1 cellular context compared by ENCODE assay signal in genomic region chr16:912684-913613, GRCh38.
A peak's percentile ranks its signal among the peaks of the same experiment; 100 is the strongest.
TF ChIP-seq lines count a peak whose summit lies in the region.

No MANE protein-coding gene starts in this region.

TF ChIP-seq in HepG2, 621 proteins besides CTCF, POLR2A, EP300 and RAD21 (continued from another document and continues in another):
- TF ChIP-seq UBTF (CRISPR knock-in tag; IDR thresholded peaks at IDR 0.05) (peak; percentile 77), ADNP (CRISPR knock-in tag; IDR thresholded peaks at IDR 0.05) (no peak), PITX1 (CRISPR knock-in tag; IDR thresholded peaks at IDR 0.05) (peak; percentile 67), SAFB2 (CRISPR knock-in tag; IDR thresholded peaks at IDR 0.05; ENCODE audit: borderline replicate concordance, low read depth) (peak; percentile 61; the same call in 1 of the 2 replicates), TARDBP (CRISPR knock-in tag; IDR thresholded peaks at IDR 0.05) (0 out of 2 replicates have a peak, but pooled peaks have one; percentile 53), ZNF362 (CRISPR knock-in tag; IDR thresholded peaks at IDR 0.05; ENCODE audit: borderline replicate concordance) (no peak), ZNF615 (CRISPR knock-in tag; IDR thresholded peaks at IDR 0.05; ENCODE audit: borderline replicate concordance) (no peak), ZNF784 (CRISPR knock-in tag; IDR thresholded peaks at IDR 0.05; ENCODE audit: borderline replicate concordance) (peak; percentile 94), PPARG (CRISPR knock-in tag; conservative IDR thresholded peaks at IDR 0.05) (peak; percentile 39; the same call in 1 of the 2 replicates), CERS6 (CRISPR knock-in tag; IDR thresholded peaks at IDR 0.05) (no peak), LCORL (IDR thresholded peaks at IDR 0.05) (no peak), LCORL (CRISPR knock-in tag; IDR thresholded peaks at IDR 0.05) (no peak; the same call in 1 of the 2 replicates), ZNF317 (CRISPR knock-in tag; IDR thresholded peaks at IDR 0.05) (peak; percentile 51; the same call in 1 of the 2 replicates), IRX3 (CRISPR knock-in tag; IDR thresholded peaks at IDR 0.05; ENCODE audit: borderline replicate concordance, low read depth) (0 out of 2 replicates have a peak, but pooled peaks have one; percentile 65), XBP1 (CRISPR knock-in tag; IDR thresholded peaks at IDR 0.05) (no peak), FOXP1 (IDR thresholded peaks at IDR 0.05) (no peak), FOXP1 (CRISPR knock-in tag; IDR thresholded peaks at IDR 0.05) (peak; percentile 71), DRAP1 (CRISPR knock-in tag; IDR thresholded peaks at IDR 0.05) (no peak), ZNF746 (CRISPR knock-in tag; IDR thresholded peaks at IDR 0.05) (peak; percentile 70; the same call in 1 of the 2 replicates), ZNF850 (CRISPR knock-in tag; conservative IDR thresholded peaks at IDR 0.05) (no peak), ZKSCAN8 (CRISPR knock-in tag; IDR thresholded peaks at IDR 0.05; ENCODE audit: borderline replicate concordance) (peak; percentile 64; the same call in 1 of the 2 replicates), POGK (CRISPR knock-in tag; conservative IDR thresholded peaks at IDR 0.05) (peak; percentile 86), SUZ12 (IDR thresholded peaks at IDR 0.05; ENCODE audit: low read depth, low read length) (no peak), ATF3 (CRISPR knock-in tag; IDR thresholded peaks at IDR 0.05) (no peak), ZFY (CRISPR knock-in tag; IDR thresholded peaks at IDR 0.05) (peak; percentile 68; the same call in 1 of the 2 replicates), ZNF773 (CRISPR knock-in tag; IDR thresholded peaks at IDR 0.05; ENCODE audit: borderline replicate concordance) (no peak), ZNF343 (CRISPR knock-in tag; IDR thresholded peaks at IDR 0.05) (no peak), KDM3A (CRISPR knock-in tag; IDR thresholded peaks at IDR 0.05; ENCODE audit: low read depth) (peak; percentile 87; the same call in 1 of the 2 replicates), HOXA5 (CRISPR knock-in tag; IDR thresholded peaks at IDR 0.05) (no peak), POLR2AphosphoS5 (IDR thresholded peaks at IDR 0.05; ENCODE audit: low read depth, low read length) (no peak), ARNTL (CRISPR knock-in tag; IDR thresholded peaks at IDR 0.05) (peak; percentile 72; the same call in 1 of the 2 replicates), RNF2 (conservative IDR thresholded peaks at IDR 0.05; ENCODE audit: low read depth) (peak; percentile 78; the same call in 1 of the 2 replicates), SNAI1 (CRISPR knock-in tag; IDR thresholded peaks at IDR 0.05; ENCODE audit: borderline replicate concordance) (no peak), CENPX (CRISPR knock-in tag; IDR thresholded peaks at IDR 0.05) (no peak), ZNF225 (CRISPR knock-in tag; IDR thresholded peaks at IDR 0.05) (no peak), HIVEP1 (CRISPR knock-in tag; IDR thresholded peaks at IDR 0.05) (peak; percentile 44; the same call in 1 of the 2 replicates), BHLHE40 (IDR thresholded peaks at IDR 0.05; ENCODE audit: low read length) (peak; percentile 83), PRDM10 (CRISPR knock-in tag; IDR thresholded peaks at IDR 0.05; ENCODE audit: low read depth) (no peak), ZNF556 (CRISPR knock-in tag; IDR thresholded peaks at IDR 0.05; ENCODE audit: borderline replicate concordance) (no peak), ZNF839 (CRISPR knock-in tag; IDR thresholded peaks at IDR 0.05; ENCODE audit: borderline replicate concordance) (no peak), ZNF709 (CRISPR knock-in tag; IDR thresholded peaks at IDR 0.05) (peak; percentile 72; the same call in 1 of the 2 replicates), IRF9 (CRISPR knock-in tag; IDR thresholded peaks at IDR 0.05; ENCODE audit: borderline replicate concordance) (peak; percentile 83; the same call in 1 of the 2 replicates), ZNF446 (CRISPR knock-in tag; IDR thresholded peaks at IDR 0.05) (no peak), ZNF570 (CRISPR knock-in tag; IDR thresholded peaks at IDR 0.05; ENCODE audit: borderline replicate concordance) (no peak), SRSF9 (IDR thresholded peaks at IDR 0.05; ENCODE audit: borderline replicate concordance, insufficient read depth, low read depth, low read length, poor library complexity, severe bottlenecking) (no peak), ZNF569 (CRISPR knock-in tag; IDR thresholded peaks at IDR 0.05; ENCODE audit: borderline replicate concordance) (no peak), THRA (CRISPR knock-in tag; IDR thresholded peaks at IDR 0.05; ENCODE audit: borderline replicate concordance) (peak; percentile 97), ZNF883 (CRISPR knock-in tag; IDR thresholded peaks at IDR 0.05; ENCODE audit: not compliant biosample characterization) (peak; percentile 46), MAFK (conservative IDR thresholded peaks at IDR 0.05 in 1 of 2, IDR thresholded peaks at IDR 0.05 in 1 of 2; ENCODE audit: low read length in 2 of 2) (no peak), FUBP1 (CRISPR knock-in tag; IDR thresholded peaks at IDR 0.05; ENCODE audit: borderline replicate concordance) (peak; percentile 51; the same call in 1 of the 2 replicates), SMARCC2 (IDR thresholded peaks at IDR 0.05) (no peak)
